Comparison of ENCODE assay signal across 2 cellular contexts in the genomic region with DNA sequence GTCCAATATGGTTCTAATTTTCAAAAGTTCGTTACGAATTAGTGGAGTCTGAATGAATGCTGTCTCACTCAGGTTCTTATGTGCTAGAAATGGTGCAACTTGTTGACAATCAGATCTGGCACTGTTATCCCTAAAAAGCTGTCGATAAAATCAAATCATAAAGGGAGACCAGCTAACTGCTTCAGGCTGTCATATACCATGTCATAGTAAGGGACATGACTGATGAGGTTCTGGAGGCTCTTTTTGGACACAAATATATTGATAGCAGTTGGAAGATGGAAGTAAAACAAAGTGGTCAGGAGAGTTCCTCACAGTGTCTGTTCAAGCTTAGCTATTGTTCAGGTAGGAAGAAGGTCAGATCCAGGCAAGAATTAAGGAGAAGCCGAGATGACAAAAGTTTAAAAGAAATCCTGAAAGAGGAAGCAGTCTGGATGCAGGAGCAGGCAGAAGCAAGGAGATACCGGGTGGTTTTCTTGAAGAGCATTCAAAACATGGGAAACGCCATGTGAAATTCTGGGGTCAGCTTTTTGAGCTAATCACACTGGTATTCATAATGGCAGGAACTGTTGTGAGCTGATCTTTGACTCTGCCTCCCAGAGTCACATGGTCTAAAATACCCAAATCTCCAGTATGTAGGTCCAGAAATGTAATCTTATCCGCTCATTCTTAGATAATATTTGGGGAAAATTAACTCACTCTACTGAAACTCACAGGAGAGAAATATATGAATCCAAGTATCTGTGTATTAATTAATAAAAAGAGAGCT.
TF ChIP-seq lines count a peak whose summit lies in the region.

No MANE protein-coding gene starts in this region.

TF ChIP-seq in HCT116, 20 proteins besides CTCF, POLR2A, EP300 and RAD21:
- TF ChIP-seq SRF (IDR thresholded peaks at IDR 0.05; ENCODE audit: low read depth) (no peak), SIN3A (IDR thresholded peaks at IDR 0.05; ENCODE audit: low read depth) (no peak), EGR1 (IDR thresholded peaks at IDR 0.05; ENCODE audit: low read depth) (no peak), ZNF274 (IDR thresholded peaks at IDR 0.05; ENCODE audit: low read depth, low read length) (no peak), CBX3 (IDR thresholded peaks at IDR 0.05; ENCODE audit: low read depth) (no peak), CEBPB (IDR thresholded peaks at IDR 0.05; ENCODE audit: low read depth) (no peak), EZH2phosphoT487 (IDR thresholded peaks at IDR 0.05; ENCODE audit: borderline replicate concordance) (no peak), JUND (IDR thresholded peaks at IDR 0.05) (no peak), POLR2AphosphoS5 (IDR thresholded peaks at IDR 0.05; ENCODE audit: low read depth, low read length) (no peak), ELF1 (IDR thresholded peaks at IDR 0.05; ENCODE audit: borderline replicate concordance, low read depth) (no peak)
- TF ChIP-seq, protein P1, sequence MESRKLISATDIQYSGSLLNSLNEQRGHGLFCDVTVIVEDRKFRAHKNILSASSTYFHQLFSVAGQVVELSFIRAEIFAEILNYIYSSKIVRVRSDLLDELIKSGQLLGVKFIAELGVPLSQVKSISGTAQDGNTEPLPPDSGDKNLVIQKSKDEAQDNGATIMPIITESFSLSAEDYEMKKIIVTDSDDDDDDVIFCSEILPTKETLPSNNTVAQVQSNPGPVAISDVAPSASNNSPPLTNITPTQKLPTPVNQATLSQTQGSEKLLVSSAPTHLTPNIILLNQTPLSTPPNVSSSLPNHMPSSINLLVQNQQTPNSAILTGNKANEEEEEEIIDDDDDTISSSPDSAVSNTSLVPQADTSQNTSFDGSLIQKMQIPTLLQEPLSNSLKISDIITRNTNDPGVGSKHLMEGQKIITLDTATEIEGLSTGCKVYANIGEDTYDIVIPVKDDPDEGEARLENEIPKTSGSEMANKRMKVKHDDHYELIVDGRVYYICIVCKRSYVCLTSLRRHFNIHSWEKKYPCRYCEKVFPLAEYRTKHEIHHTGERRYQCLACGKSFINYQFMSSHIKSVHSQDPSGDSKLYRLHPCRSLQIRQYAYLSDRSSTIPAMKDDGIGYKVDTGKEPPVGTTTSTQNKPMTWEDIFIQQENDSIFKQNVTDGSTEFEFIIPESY (IDR thresholded peaks at IDR 0.05; ENCODE audit: extremely low read depth, insufficient replicate concordance, low read length): no peak
- TF ChIP-seq, protein P2, sequence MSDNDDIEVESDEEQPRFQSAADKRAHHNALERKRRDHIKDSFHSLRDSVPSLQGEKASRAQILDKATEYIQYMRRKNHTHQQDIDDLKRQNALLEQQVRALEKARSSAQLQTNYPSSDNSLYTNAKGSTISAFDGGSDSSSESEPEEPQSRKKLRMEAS (IDR thresholded peaks at IDR 0.05): no peak
- TF ChIP-seq, protein P3, sequence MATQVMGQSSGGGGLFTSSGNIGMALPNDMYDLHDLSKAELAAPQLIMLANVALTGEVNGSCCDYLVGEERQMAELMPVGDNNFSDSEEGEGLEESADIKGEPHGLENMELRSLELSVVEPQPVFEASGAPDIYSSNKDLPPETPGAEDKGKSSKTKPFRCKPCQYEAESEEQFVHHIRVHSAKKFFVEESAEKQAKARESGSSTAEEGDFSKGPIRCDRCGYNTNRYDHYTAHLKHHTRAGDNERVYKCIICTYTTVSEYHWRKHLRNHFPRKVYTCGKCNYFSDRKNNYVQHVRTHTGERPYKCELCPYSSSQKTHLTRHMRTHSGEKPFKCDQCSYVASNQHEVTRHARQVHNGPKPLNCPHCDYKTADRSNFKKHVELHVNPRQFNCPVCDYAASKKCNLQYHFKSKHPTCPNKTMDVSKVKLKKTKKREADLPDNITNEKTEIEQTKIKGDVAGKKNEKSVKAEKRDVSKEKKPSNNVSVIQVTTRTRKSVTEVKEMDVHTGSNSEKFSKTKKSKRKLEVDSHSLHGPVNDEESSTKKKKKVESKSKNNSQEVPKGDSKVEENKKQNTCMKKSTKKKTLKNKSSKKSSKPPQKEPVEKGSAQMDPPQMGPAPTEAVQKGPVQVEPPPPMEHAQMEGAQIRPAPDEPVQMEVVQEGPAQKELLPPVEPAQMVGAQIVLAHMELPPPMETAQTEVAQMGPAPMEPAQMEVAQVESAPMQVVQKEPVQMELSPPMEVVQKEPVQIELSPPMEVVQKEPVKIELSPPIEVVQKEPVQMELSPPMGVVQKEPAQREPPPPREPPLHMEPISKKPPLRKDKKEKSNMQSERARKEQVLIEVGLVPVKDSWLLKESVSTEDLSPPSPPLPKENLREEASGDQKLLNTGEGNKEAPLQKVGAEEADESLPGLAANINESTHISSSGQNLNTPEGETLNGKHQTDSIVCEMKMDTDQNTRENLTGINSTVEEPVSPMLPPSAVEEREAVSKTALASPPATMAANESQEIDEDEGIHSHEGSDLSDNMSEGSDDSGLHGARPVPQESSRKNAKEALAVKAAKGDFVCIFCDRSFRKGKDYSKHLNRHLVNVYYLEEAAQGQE (IDR thresholded peaks at IDR 0.05; ENCODE audit: low read depth): no peak
- TF ChIP-seq, protein P4, sequence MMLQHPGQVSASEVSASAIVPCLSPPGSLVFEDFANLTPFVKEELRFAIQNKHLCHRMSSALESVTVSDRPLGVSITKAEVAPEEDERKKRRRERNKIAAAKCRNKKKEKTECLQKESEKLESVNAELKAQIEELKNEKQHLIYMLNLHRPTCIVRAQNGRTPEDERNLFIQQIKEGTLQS (IDR thresholded peaks at IDR 0.05): no peak
TF ChIP-seq in HCT116: peak in this region for 0.

TF ChIP-seq in K562, 482 proteins besides CTCF, POLR2A, EP300 and RAD21:
- TF ChIP-seq ZC3H11A (IDR thresholded peaks at IDR 0.05; ENCODE audit: low read depth, low read length) (no peak), ZKSCAN1 (IDR thresholded peaks at IDR 0.05; ENCODE audit: low read depth, low read length) (no peak), MEIS2 (IDR thresholded peaks at IDR 0.05; ENCODE audit: partially characterized antibody) (peak; percentile 79), HNRNPK (IDR thresholded peaks at IDR 0.05; ENCODE audit: low read depth, low read length, poor library complexity, severe bottlenecking) (no peak), RBM34 (IDR thresholded peaks at IDR 0.05; ENCODE audit: borderline replicate concordance, insufficient read depth, low read length) (no peak), NR1H2 (CRISPR knock-in tag; IDR thresholded peaks at IDR 0.05) (no peak), MTA3 (IDR thresholded peaks at IDR 0.05; ENCODE audit: borderline replicate concordance) (no peak), ZNF24 (IDR thresholded peaks at IDR 0.05) (0 out of 2 replicates have a peak, but pooled peaks have one; percentile 38), TFAM (CRISPR knock-in tag; conservative IDR thresholded peaks at IDR 0.05) (no peak), ZNF445 (CRISPR knock-in tag; IDR thresholded peaks at IDR 0.05; ENCODE audit: low read depth) (no peak), CSDE1 (IDR thresholded peaks at IDR 0.05) (no peak), GATA2 (CRISPR knock-in tag; IDR thresholded peaks at IDR 0.05) (no peak), ADNP (tag; IDR thresholded peaks at IDR 0.05) (no peak)
- TF ChIP-seq, protein P5, sequence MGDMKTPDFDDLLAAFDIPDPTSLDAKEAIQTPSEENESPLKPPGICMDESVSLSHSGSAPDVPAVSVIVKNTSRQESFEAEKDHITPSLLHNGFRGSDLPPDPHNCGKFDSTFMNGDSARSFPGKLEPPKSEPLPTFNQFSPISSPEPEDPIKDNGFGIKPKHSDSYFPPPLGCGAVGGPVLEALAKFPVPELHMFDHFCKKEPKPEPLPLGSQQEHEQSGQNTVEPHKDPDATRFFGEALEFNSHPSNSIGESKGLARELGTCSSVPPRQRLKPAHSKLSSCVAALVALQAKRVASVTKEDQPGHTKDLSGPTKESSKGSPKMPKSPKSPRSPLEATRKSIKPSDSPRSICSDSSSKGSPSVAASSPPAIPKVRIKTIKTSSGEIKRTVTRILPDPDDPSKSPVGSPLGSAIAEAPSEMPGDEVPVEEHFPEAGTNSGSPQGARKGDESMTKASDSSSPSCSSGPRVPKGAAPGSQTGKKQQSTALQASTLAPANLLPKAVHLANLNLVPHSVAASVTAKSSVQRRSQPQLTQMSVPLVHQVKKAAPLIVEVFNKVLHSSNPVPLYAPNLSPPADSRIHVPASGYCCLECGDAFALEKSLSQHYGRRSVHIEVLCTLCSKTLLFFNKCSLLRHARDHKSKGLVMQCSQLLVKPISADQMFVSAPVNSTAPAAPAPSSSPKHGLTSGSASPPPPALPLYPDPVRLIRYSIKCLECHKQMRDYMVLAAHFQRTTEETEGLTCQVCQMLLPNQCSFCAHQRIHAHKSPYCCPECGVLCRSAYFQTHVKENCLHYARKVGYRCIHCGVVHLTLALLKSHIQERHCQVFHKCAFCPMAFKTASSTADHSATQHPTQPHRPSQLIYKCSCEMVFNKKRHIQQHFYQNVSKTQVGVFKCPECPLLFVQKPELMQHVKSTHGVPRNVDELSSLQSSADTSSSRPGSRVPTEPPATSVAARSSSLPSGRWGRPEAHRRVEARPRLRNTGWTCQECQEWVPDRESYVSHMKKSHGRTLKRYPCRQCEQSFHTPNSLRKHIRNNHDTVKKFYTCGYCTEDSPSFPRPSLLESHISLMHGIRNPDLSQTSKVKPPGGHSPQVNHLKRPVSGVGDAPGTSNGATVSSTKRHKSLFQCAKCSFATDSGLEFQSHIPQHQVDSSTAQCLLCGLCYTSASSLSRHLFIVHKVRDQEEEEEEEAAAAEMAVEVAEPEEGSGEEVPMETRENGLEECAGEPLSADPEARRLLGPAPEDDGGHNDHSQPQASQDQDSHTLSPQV (IDR thresholded peaks at IDR 0.05): 0 out of 2 replicates have a peak, but pooled peaks have one; percentile 16
- TF ChIP-seq, protein P6, sequence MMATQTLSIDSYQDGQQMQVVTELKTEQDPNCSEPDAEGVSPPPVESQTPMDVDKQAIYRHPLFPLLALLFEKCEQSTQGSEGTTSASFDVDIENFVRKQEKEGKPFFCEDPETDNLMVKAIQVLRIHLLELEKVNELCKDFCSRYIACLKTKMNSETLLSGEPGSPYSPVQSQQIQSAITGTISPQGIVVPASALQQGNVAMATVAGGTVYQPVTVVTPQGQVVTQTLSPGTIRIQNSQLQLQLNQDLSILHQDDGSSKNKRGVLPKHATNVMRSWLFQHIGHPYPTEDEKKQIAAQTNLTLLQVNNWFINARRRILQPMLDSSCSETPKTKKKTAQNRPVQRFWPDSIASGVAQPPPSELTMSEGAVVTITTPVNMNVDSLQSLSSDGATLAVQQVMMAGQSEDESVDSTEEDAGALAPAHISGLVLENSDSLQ (IDR thresholded peaks at IDR 0.05): peak; percentile 46
- TF ChIP-seq, protein P7, sequence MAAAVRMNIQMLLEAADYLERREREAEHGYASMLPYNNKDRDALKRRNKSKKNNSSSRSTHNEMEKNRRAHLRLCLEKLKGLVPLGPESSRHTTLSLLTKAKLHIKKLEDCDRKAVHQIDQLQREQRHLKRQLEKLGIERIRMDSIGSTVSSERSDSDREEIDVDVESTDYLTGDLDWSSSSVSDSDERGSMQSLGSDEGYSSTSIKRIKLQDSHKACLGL (CRISPR knock-in tag; IDR thresholded peaks at IDR 0.05; ENCODE audit: borderline replicate concordance, poor library complexity, severe bottlenecking): no peak
- TF ChIP-seq, protein P8, sequence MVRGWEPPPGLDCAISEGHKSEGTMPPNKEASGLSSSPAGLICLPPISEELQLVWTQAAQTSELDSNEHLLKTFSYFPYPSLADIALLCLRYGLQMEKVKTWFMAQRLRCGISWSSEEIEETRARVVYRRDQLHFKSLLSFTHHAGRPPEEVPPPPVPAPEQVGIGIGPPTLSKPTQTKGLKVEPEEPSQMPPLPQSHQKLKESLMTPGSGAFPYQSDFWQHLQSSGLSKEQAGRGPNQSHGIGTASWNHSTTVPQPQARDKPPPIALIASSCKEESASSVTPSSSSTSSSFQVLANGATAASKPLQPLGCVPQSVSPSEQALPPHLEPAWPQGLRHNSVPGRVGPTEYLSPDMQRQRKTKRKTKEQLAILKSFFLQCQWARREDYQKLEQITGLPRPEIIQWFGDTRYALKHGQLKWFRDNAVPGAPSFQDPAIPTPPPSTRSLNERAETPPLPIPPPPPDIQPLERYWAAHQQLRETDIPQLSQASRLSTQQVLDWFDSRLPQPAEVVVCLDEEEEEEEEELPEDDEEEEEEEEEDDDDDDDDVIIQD (CRISPR knock-in tag; IDR thresholded peaks at IDR 0.05): no peak
- TF ChIP-seq, protein P9, sequence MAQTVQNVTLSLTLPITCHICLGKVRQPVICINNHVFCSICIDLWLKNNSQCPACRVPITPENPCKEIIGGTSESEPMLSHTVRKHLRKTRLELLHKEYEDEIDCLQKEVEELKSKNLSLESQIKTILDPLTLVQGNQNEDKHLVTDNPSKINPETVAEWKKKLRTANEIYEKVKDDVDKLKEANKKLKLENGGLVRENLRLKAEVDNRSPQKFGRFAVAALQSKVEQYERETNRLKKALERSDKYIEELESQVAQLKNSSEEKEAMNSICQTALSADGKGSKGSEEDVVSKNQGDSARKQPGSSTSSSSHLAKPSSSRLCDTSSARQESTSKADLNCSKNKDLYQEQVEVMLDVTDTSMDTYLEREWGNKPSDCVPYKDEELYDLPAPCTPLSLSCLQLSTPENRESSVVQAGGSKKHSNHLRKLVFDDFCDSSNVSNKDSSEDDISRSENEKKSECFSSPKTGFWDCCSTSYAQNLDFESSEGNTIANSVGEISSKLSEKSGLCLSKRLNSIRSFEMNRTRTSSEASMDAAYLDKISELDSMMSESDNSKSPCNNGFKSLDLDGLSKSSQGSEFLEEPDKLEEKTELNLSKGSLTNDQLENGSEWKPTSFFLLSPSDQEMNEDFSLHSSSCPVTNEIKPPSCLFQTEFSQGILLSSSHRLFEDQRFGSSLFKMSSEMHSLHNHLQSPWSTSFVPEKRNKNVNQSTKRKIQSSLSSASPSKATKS (CRISPR knock-in tag; IDR thresholded peaks at IDR 0.05): no peak
- TF ChIP-seq, protein P10, sequence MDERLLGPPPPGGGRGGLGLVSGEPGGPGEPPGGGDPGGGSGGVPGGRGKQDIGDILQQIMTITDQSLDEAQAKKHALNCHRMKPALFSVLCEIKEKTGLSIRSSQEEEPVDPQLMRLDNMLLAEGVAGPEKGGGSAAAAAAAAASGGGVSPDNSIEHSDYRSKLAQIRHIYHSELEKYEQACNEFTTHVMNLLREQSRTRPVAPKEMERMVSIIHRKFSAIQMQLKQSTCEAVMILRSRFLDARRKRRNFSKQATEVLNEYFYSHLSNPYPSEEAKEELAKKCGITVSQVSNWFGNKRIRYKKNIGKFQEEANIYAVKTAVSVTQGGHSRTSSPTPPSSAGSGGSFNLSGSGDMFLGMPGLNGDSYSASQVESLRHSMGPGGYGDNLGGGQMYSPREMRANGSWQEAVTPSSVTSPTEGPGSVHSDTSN (CRISPR knock-in tag; IDR thresholded peaks at IDR 0.05; ENCODE audit: low read depth): no peak
- TF ChIP-seq, protein P10 (tag; conservative IDR thresholded peaks at IDR 0.05; ENCODE audit: low read depth): peak; percentile 65
